Comparison of ENCODE assay signal across 9 cellular contexts in genomic region chr7:107660381-107661080, GRCh38. TPM values are rescaled to one million over a fixed set of nuclear protein-coding genes. Genes with fewer than 3 reads are reported as not detected.
DNase-seq lines count a peak whose midpoint lies in the region; ATAC-seq and TF ChIP-seq lines count a peak whose summit lies in the region.
"Had no signal": no experiment of that assay in that cellular context is flagged by ENCODE, and none has a peak within 500 bp of the region (broad histone marks: within the 10 kb centered on the region; RNA-seq: fewer than 3 reads in every experiment).

SLC26A4 (plus strand) TSS chr7:107660828; CDS start chr7:107661642, 814 bp downstream.

- intact Hi-C loops in IMR-90 (cut with micrococcal nuclease), result no loop called here

- no peak within 1 kb of the TSS for H2BK120ac ChIP-seq in IMR-90 (ENCODE audit: low read depth, low read length)

- H3K27ac ChIP-seq in IMR-90 (ENCODE audit: insufficient read depth, low read length), result no peak within 1 kb of the TSS
- H3K27ac ChIP-seq in iPS-18a (ENCODE audit: low read length), result no peak within 1 kb of the TSS
- H3K27ac ChIP-seq: BLaER1 treated with 17β-estradiol and CSF1 and Interleukin-3, amounts not matched to agents 10 nM and 100 nM had no signal

- peaks cover 28% of the 10 kb centered on the region for H3K4me1 Mint-ChIP-seq in activated naive CD8-positive, alpha-beta T cell treated with anti-CD3 and anti-CD28 coated beads, Interleukin-2, amount 10 ng/mL, durations not matched to agents 7 days and 5 days

- peak within 1 kb of the TSS; percentile 5 for H2AK9ac ChIP-seq in IMR-90 (replicated peaks; ENCODE audit: low read depth, low read length, poor library complexity)

- no peak within 1 kb of the TSS for H2BK20ac ChIP-seq in IMR-90 (ENCODE audit: low read depth, low read length)

- TF ChIP-seq RAD21 in IMR-90 (IDR thresholded peaks at IDR 0.05; ENCODE audit: low read length), result no peak

- H3K27me3 ChIP-seq in IMR-90 (ENCODE audit: control insufficient read depth, insufficient read depth, low read length) (peaks cover 25% of the 10 kb centered on the region), iPS-18a (ENCODE audit: control insufficient read depth, insufficient read depth, low read length) (peaks cover 78% of the 10 kb centered on the region)
- H3K27me3 ChIP-seq: BLaER1 treated with 17β-estradiol and CSF1 and Interleukin-3, amounts not matched to agents 10 nM and 100 nM had no signal

- no peak within 1 kb of the TSS for H2BK15ac ChIP-seq in IMR-90 (ENCODE audit: low read depth, low read length)

- no peak within 1 kb of the TSS for H4K8ac ChIP-seq in IMR-90 (ENCODE audit: low read depth in 2 of 2, low read length in 2 of 2)

- POLR2A ChIA-PET in IMR-90 (lab: Charles Lee; ENCODE audit: unreplicated experiment), result interaction anchor here (0.5 kb wide), 1 partner anchor 146 kb away, joined by 5 read pairs; no protein-coding TSS in a partner anchor
- POLR2A ChIA-PET in activated naive CD8-positive, alpha-beta T cell treated with anti-CD3 and anti-CD28 coated beads, Interleukin-2, amount 10 ng/mL, durations not matched to agents 7 days and 5 days (lab: Charles Lee), result interaction anchor here (0.6 to 2.5 kb wide), 8 partner anchors 45 to 492 kb away, joined by 3 to 11 read pairs (median 4); partner anchors contain the start of genes COG5, DUS4L and HBP1

- DNase-seq in NCI-H146 (lab: John Stamatoyannopoulos, UW) (peak; percentile 22), NCI-H146 treated with DMSO at 0.1 percent for 48 hours (lab: John Stamatoyannopoulos, UW; ENCODE audit: unreplicated experiment) (no peak), IMR-90 (no peak), NCI-H1930 (lab: John Stamatoyannopoulos, UW) (no peak), NCI-H2171 (lab: John Stamatoyannopoulos, UW) (no peak)
- peak; percentile 55 for DNase-seq in activated naive CD8-positive, alpha-beta T cell treated with anti-CD3 and anti-CD28 coated beads, Interleukin-2, amount 10 ng/mL, durations not matched to agents 7 days and 5 days
- DNase-seq in stimulated activated CD4-positive, alpha-beta T cell treated with anti-CD3 and anti-CD28 coated beads, Interleukin-15, amount 100 ng/mL, for 48 hours (ENCODE audit: low read depth in 2 of 2), result peak; percentile 28 to 30

- no TSS peak for BruUV-seq in IMR-90 (replicated peaks; lab: Mats Ljungman, UMichigan)

- no peak for ATAC-seq in IMR-90 (ENCODE audit: low read depth)
- peak; percentile 11 for ATAC-seq in activated naive CD8-positive, alpha-beta T cell treated with anti-CD3 and anti-CD28 coated beads, Interleukin-2, amount 10 ng/mL, durations not matched to agents 7 days and 5 days (ENCODE audit: low read depth)

- peak within 1 kb of the TSS; percentile 79 for H3K4me3 ChIP-seq in IMR-90 (ENCODE audit: insufficient read depth, low read depth, low read length)
- peak within 1 kb of the TSS; percentile 66 for H3K4me3 ChIP-seq in iPS-18a (ENCODE audit: low read length)
- H3K4me3 ChIP-seq: BLaER1 treated with 17β-estradiol and CSF1 and Interleukin-3, amounts not matched to agents 10 nM and 100 nM had no signal

- H3K14ac ChIP-seq in IMR-90 (replicated peaks; ENCODE audit: low read depth, low read length), result no peak within 1 kb of the TSS

- no peak within 1 kb of the TSS for H4K5ac ChIP-seq in IMR-90 (ENCODE audit: low read depth, low read length)

- peaks cover 10% of the 10 kb centered on the region for H3K27me3 Mint-ChIP-seq in activated naive CD8-positive, alpha-beta T cell treated with anti-CD3 and anti-CD28 coated beads, Interleukin-2, amount 10 ng/mL, durations not matched to agents 7 days and 5 days

- peak within 1 kb of the TSS; percentile 99 for H3K4me2 ChIP-seq in IMR-90 (ENCODE audit: low read depth, low read length)

- peak within 1 kb of the TSS; percentile 95 for H3K4me3 Mint-ChIP-seq in activated naive CD8-positive, alpha-beta T cell treated with anti-CD3 and anti-CD28 coated beads, Interleukin-2, amount 10 ng/mL, durations not matched to agents 7 days and 5 days

- no peak within 1 kb of the TSS for H4K91ac ChIP-seq in IMR-90 (ENCODE audit: insufficient read depth, low read depth, low read length)

- no peak within 1 kb of the TSS for H3K18ac ChIP-seq in IMR-90 (ENCODE audit: low read depth, low read length)

- H4K20me1 ChIP-seq in IMR-90 (ENCODE audit: insufficient read depth, low read length), result no peaks in the 10 kb centered on the region
- H4K20me1 ChIP-seq: BLaER1 treated with 17β-estradiol and CSF1 and Interleukin-3, amounts not matched to agents 10 nM and 100 nM had no signal

- in situ Hi-C loops in IMR-90 (cut with MboI; ENCODE audit: low sequenced_read_pairs), result no loop called here

- no peak within 1 kb of the TSS for H3K9ac ChIP-seq in IMR-90 (ENCODE audit: low read depth, low read length)
- H3K9ac ChIP-seq in iPS-18a (ENCODE audit: low read length), result no peak within 1 kb of the TSS
- H3K9ac ChIP-seq: BLaER1 treated with 17β-estradiol and CSF1 and Interleukin-3, amounts not matched to agents 10 nM and 100 nM had no signal

- no peaks in the 10 kb centered on the region for H3K79me1 ChIP-seq in IMR-90 (ENCODE audit: low read depth in 1 of 2, low read length in 2 of 2)

- no peak within 1 kb of the TSS for H3K56ac ChIP-seq in IMR-90 (ENCODE audit: extremely low read depth, insufficient read depth, low read length)

- H2AFZ ChIP-seq in IMR-90 (replicated peaks; ENCODE audit: low read length, poor library complexity), result peak within 1 kb of the TSS; percentile 89

- H3K36me3 Mint-ChIP-seq in activated naive CD8-positive, alpha-beta T cell treated with anti-CD3 and anti-CD28 coated beads, Interleukin-2, amount 10 ng/mL, durations not matched to agents 7 days and 5 days, result no peaks in the 10 kb centered on the region

- 0 out of 2 replicates have a peak within 1 kb of the TSS, but pooled peaks have one; percentile 8 for H2AK5ac ChIP-seq in IMR-90 (ENCODE audit: low read depth, low read length)

- H3K23ac ChIP-seq in IMR-90 (ENCODE audit: low read depth, low read length), result no peak within 1 kb of the TSS; the same call in 1 of the 2 replicates

- no peak for TF ChIP-seq CTCF in IMR-90 (conservative IDR thresholded peaks at IDR 0.05; ENCODE audit: low read depth, low read length)

- no peaks in the 10 kb centered on the region for H3K9me1 ChIP-seq in IMR-90 (ENCODE audit: insufficient read depth, low read length)

- no peak within 1 kb of the TSS for H3K4ac ChIP-seq in IMR-90 (ENCODE audit: low read depth, low read length)

- no peaks in the 10 kb centered on the region for H3K9me3 Mint-ChIP-seq in activated naive CD8-positive, alpha-beta T cell treated with anti-CD3 and anti-CD28 coated beads, Interleukin-2, amount 10 ng/mL, durations not matched to agents 7 days and 5 days

- H3K36me3 ChIP-seq in IMR-90 (ENCODE audit: control insufficient read depth, insufficient read depth, low read length), result no peaks in the 10 kb centered on the region
- no peaks in the 10 kb centered on the region for H3K36me3 ChIP-seq in iPS-18a (ENCODE audit: control insufficient read depth, low read depth, low read length)

- H3K9me3 ChIP-seq in IMR-90 (ENCODE audit: control insufficient read depth, insufficient read depth, low read length) (no peaks in the 10 kb centered on the region), iPS-18a (ENCODE audit: control insufficient read depth, low read depth, low read length) (no peaks in the 10 kb centered on the region)

- 2% methylated on average over 18 of the region's 37 CpGs; no CpG with 5 or more reads in 1 of the 2 experiments for WGBS in IMR-90 (ENCODE audit: extremely low coverage in 2 of 2, insufficient read length in 1 of 2), 2 experiments

- dilution Hi-C loops in IMR-90 (cut with HindIII; ENCODE audit: low sequenced_read_pairs, unreplicated experiment), result no loop called here

- TF ChIP-seq POLR2A in IMR-90 (IDR thresholded peaks at IDR 0.05; ENCODE audit: low read depth, low read length), result no peak

- no peak within 1 kb of the TSS for H2BK5ac ChIP-seq in IMR-90 (ENCODE audit: low read depth, low read length, poor library complexity, severe bottlenecking)

- H3K27ac Mint-ChIP-seq in activated naive CD8-positive, alpha-beta T cell treated with anti-CD3 and anti-CD28 coated beads, Interleukin-2, amount 10 ng/mL, durations not matched to agents 7 days and 5 days, result peak within 1 kb of the TSS; percentile 83

- CTCF ChIA-PET in IMR-90 (lab: Yijun Ruan, JAX), result interaction anchor here (1.2 kb wide), 1 partner anchor 18 kb away, joined by 4 read pairs; no protein-coding TSS in a partner anchor

- peaks cover 5% of the 10 kb centered on the region for H3K4me1 ChIP-seq in IMR-90 (ENCODE audit: control insufficient read depth, insufficient read depth, low read length)
- H3K4me1 ChIP-seq in iPS-18a (ENCODE audit: control insufficient read depth, low read depth, low read length), result peaks cover 4% of the 10 kb centered on the region

TF ChIP-seq in IMR-90, 13 proteins besides CTCF, POLR2A, EP300 and RAD21:
- TF ChIP-seq BHLHE40 (IDR thresholded peaks at IDR 0.05; ENCODE audit: low read depth, low read length), result no peak
- TF ChIP-seq ELK1 (IDR thresholded peaks at IDR 0.05; ENCODE audit: borderline replicate concordance, low read depth, low read length), result no peak
- TF ChIP-seq MXI1 (IDR thresholded peaks at IDR 0.05; ENCODE audit: borderline replicate concordance, low read depth, low read length), result no peak
- TF ChIP-seq RCOR1 (IDR thresholded peaks at IDR 0.05; ENCODE audit: insufficient replicate concordance, low read length), result no peak
- no peak for TF ChIP-seq MAZ (IDR thresholded peaks at IDR 0.05; ENCODE audit: borderline replicate concordance, low read depth, low read length)
- no peak for TF ChIP-seq CEBPB (IDR thresholded peaks at IDR 0.05; ENCODE audit: low read depth, low read length)
- TF ChIP-seq NFE2L2 (IDR thresholded peaks at IDR 0.05; ENCODE audit: low read depth, low read length), result no peak
- no peak for TF ChIP-seq SMC3 (IDR thresholded peaks at IDR 0.05; ENCODE audit: low read depth, low read length)

RNA-seq across cellular contexts. Expression of gene SLC26A4, which starts in this region (rescaled TPM):
- total RNA-seq in IMR-90 (2012; rRNA removed), result 0.56 and 1.1 TPM in 2 replicates
- 0.09 and 0.20 TPM in 2 replicates for polyA plus RNA-seq in IMR-90 (2012; rRNA removed)
- 0.07 TPM in 1 of 2 replicates, not detected in the other for polyA plus RNA-seq in IMR-90 (2012; cell fraction: cytosol; rRNA removed)
- 0.05 and 0.19 TPM in 2 replicates for polyA plus RNA-seq in IMR-90 (2012; cell fraction: nucleus; rRNA removed; ENCODE audit: low replicate concordance)
- under 1 TPM; 0.17 to 0.97 TPM for total RNA-seq in activated naive CD8-positive, alpha-beta T cell treated with anti-CD3 and anti-CD28 coated beads, Interleukin-2, amount 10 ng/mL, durations not matched to agents 7 days and 5 days

Comparison
In these comparisons a context has a peak if more than half of its experiments do, and no peak if none do; other contexts are left out.
1. DNase-seq: peak in NCI-H146 (single experiment) and stimulated activated CD4-positive, alpha-beta T cell treated with anti-CD3 and anti-CD28 coated beads, Interleukin-15, amount 100 ng/mL, for 48 hours (2 of 2); none in NCI-H146 treated with DMSO at 0.1 percent for 48 hours (single experiment), IMR-90 (single experiment), NCI-H1930 (0 of 2) and NCI-H2171 (single experiment).
2. Peak in DNase-seq and ATAC-seq in activated naive CD8-positive, alpha-beta T cell treated with anti-CD3 and anti-CD28 coated beads, Interleukin-2, amount 10 ng/mL, durations not matched to agents 7 days and 5 days; RNA of the gene not detected or under 1 TPM.